26 cellular contexts compared by ENCODE assay signal in genomic region chr14:104295681-104296387, GRCh38.
DNase-seq lines count a peak whose midpoint lies in the region; ATAC-seq lines count a peak whose summit lies in the region.
"Had no signal": no experiment of that assay in that cellular context is flagged by ENCODE, and none has a peak within 500 bp of the region (broad histone marks: within the 10 kb centered on the region; RNA-seq: fewer than 3 reads in every experiment).

No MANE protein-coding gene starts in this region.

- H3K4me1 Mint-ChIP-seq in activated CD8-positive, alpha-beta memory T cell treated with anti-CD3 and anti-CD28 coated beads, Interleukin-2, amount 10 ng/mL, durations not matched to agents 7 days and 5 days, result no peaks in the 10 kb centered on the region
- no peaks in the 10 kb centered on the region for H3K4me1 Mint-ChIP-seq in T-helper 17 cell
- H3K4me1 Mint-ChIP-seq: stimulated activated memory B cell treated with anti-CD40 and anti-IgM and Interleukin-4, amounts not matched to agents 10 μg/mL and 1 μg/mL and 100 μg/mL, for 72 hours had no signal

- H3K36me3 Mint-ChIP-seq in activated CD8-positive, alpha-beta memory T cell treated with anti-CD3 and anti-CD28 coated beads, Interleukin-2, amount 10 ng/mL, durations not matched to agents 7 days and 5 days, result no peaks in the 10 kb centered on the region
- no peaks in the 10 kb centered on the region for H3K36me3 Mint-ChIP-seq in T-helper 17 cell (ENCODE audit: low read depth)
- H3K36me3 Mint-ChIP-seq: stimulated activated memory B cell treated with anti-CD40 and anti-IgM and Interleukin-4, amounts not matched to agents 10 μg/mL and 1 μg/mL and 100 μg/mL, for 72 hours had no signal

- no peaks in the 10 kb centered on the region for H3K4me1 ChIP-seq in right cardiac atrium (ENCODE audit: control insufficient read depth, insufficient read depth, low read length)
- H3K4me1 ChIP-seq: psoas muscle, uterus had no signal

- CTCF ChIA-PET in activated CD8-positive, alpha-beta memory T cell treated with anti-CD3 and anti-CD28 coated beads, Interleukin-2, amount 10 ng/mL, durations not matched to agents 7 days and 5 days (lab: Charles Lee), result no interaction called here

- H3K4me3 ChIP-seq in right cardiac atrium (ENCODE audit: low read length), result no peak overlapping the region
- H3K4me3 ChIP-seq: heart right ventricle, PC-9, psoas muscle, testis, uterus had no signal

- no peak overlapping the region for H3K27ac Mint-ChIP-seq in activated CD8-positive, alpha-beta memory T cell treated with anti-CD3 and anti-CD28 coated beads, Interleukin-2, amount 10 ng/mL, durations not matched to agents 7 days and 5 days
- H3K27ac Mint-ChIP-seq in T-helper 17 cell, result no peak overlapping the region
- H3K27ac Mint-ChIP-seq: activated T-helper 2 cell treated with anti-CD3 and anti-CD28 coated beads, Interferon-gamma antibody, Interleukin-2, Interleukin-4, amounts not matched to agents 10 μg/mL and 5 μg/mL and 100 μg/mL, durations not matched to agents 14 hours and 24 hours and 36 hours; HFFc6; stimulated activated memory B cell treated with anti-CD40 and anti-IgM and Interleukin-4, amounts not matched to agents 10 μg/mL and 1 μg/mL and 100 μg/mL, for 72 hours had no signal

- intact Hi-C loops in right cardiac atrium (cut with DNase I) (no loop called here), posterior vena cava (cut with DNase I) (no loop called here)

- H3K4me3 Mint-ChIP-seq in activated CD8-positive, alpha-beta memory T cell treated with anti-CD3 and anti-CD28 coated beads, Interleukin-2, amount 10 ng/mL, durations not matched to agents 7 days and 5 days, result no peak overlapping the region
- H3K4me3 Mint-ChIP-seq in T-helper 17 cell, result no peak overlapping the region
- H3K4me3 Mint-ChIP-seq: HFFc6; stimulated activated memory B cell treated with anti-CD40 and anti-IgM and Interleukin-4, amounts not matched to agents 10 μg/mL and 1 μg/mL and 100 μg/mL, for 72 hours had no signal

- no peaks in the 10 kb centered on the region for H3K27me3 ChIP-seq in right cardiac atrium (ENCODE audit: control insufficient read depth, insufficient read depth)
- H3K27me3 ChIP-seq: brain microvascular endothelial cell, testis, uterus had no signal

- no peak for ATAC-seq in activated CD8-positive, alpha-beta memory T cell treated with anti-CD3 and anti-CD28 coated beads, Interleukin-2, amount 10 ng/mL, durations not matched to agents 7 days and 5 days
- ATAC-seq in T-helper 17 cell (no peak), right cardiac atrium (no peak), HG02610 (IDR thresholded peaks at IDR 0.05; ENCODE audit: unreplicated experiment) (no peak)
- ATAC-seq: left lobe of liver; psoas muscle; stimulated activated memory B cell treated with anti-CD40 and anti-IgM and Interleukin-4, amounts not matched to agents 10 μg/mL and 1 μg/mL and 100 μg/mL, for 72 hours had no signal

- no peaks in the 10 kb centered on the region for H3K9me3 Mint-ChIP-seq in activated CD8-positive, alpha-beta memory T cell treated with anti-CD3 and anti-CD28 coated beads, Interleukin-2, amount 10 ng/mL, durations not matched to agents 7 days and 5 days (ENCODE audit: low read depth)
- H3K9me3 Mint-ChIP-seq: activated T-helper 2 cell treated with anti-CD3 and anti-CD28 coated beads, Interferon-gamma antibody, Interleukin-2, Interleukin-4, amounts not matched to agents 10 μg/mL and 5 μg/mL and 100 μg/mL, durations not matched to agents 14 hours and 24 hours and 36 hours had no signal

- peak; percentile 1 for DNase-seq in activated CD8-positive, alpha-beta memory T cell treated with anti-CD3 and anti-CD28 coated beads, Interleukin-2, amount 50 U/mL, for 4 hours
- no peak for DNase-seq in activated CD8-positive, alpha-beta memory T cell treated with anti-CD3 and anti-CD28 coated beads, Interleukin-2, amount 10 ng/mL, durations not matched to agents 7 days and 5 days
- DNase-seq in T-helper 17 cell (peak in 2 of 3 donors; percentile 1), right cardiac atrium (peak in 2 of 3 donors; percentile 7 to 31), posterior vena cava (ENCODE audit: low spot score) (peak; percentile 64), D341Med (ENCODE audit: low spot score) (no peak)
- DNase-seq in stimulated activated CD4-positive, alpha-beta T cell treated with anti-CD3 and anti-CD28 coated beads, Interleukin-4, amount 100 ng/mL, for 4 hours, result no peak
- DNase-seq: activated CD8-positive, alpha-beta memory T cell treated with anti-CD3 and anti-CD28 coated beads, Interleukin-2, amount 50 U/mL, for 48 hours; brain microvascular endothelial cell; DMS53; effector CD8-positive, alpha-beta T cell; erythroblast; GDM1; HFFc6; NCI-H1105 treated with DMSO at 0.1 percent for 48 hours; NCI-H2081 treated with DMSO at 0.1 percent for 48 hours; PC-9; small intestine; testis; uterus had no signal

- H3K27ac ChIP-seq in right cardiac atrium (ENCODE audit: low read length), result no peak overlapping the region
- H3K27ac ChIP-seq: brain microvascular endothelial cell, heart right ventricle, PC-9, psoas muscle, testis, uterus had no signal

- H3K9me3 ChIP-seq in T-helper 17 cell (ENCODE audit: control insufficient read depth, low read length, poor library complexity, severe bottlenecking) (no peaks in the 10 kb centered on the region), right cardiac atrium (ENCODE audit: control insufficient read depth, low read length) (no peaks in the 10 kb centered on the region)
- H3K9me3 ChIP-seq: heart right ventricle, psoas muscle, testis, uterus had no signal

- H3K27me3 Mint-ChIP-seq in activated CD8-positive, alpha-beta memory T cell treated with anti-CD3 and anti-CD28 coated beads, Interleukin-2, amount 10 ng/mL, durations not matched to agents 7 days and 5 days, result no peaks in the 10 kb centered on the region
- peaks cover 24% of the 10 kb centered on the region for H3K27me3 Mint-ChIP-seq in T-helper 17 cell

- WGBS in right cardiac atrium, result 86% methylated on average over 24 of the region's 24 CpGs

Comparison
In these comparisons a context has a peak if more than half of its experiments do, and no peak if none do; other contexts are left out.
1. DNase-seq: peak in activated CD8-positive, alpha-beta memory T cell treated with anti-CD3 and anti-CD28 coated beads, Interleukin-2, amount 50 U/mL, for 4 hours (single experiment), T-helper 17 cell (2 of 3), right cardiac atrium (2 of 3) and posterior vena cava (single experiment); none in activated CD8-positive, alpha-beta memory T cell treated with anti-CD3 and anti-CD28 coated beads, Interleukin-2, amount 10 ng/mL, durations not matched to agents 7 days and 5 days (single experiment), D341Med (single experiment) and stimulated activated CD4-positive, alpha-beta T cell treated with anti-CD3 and anti-CD28 coated beads, Interleukin-4, amount 100 ng/mL, for 4 hours (0 of 2).